ENCODE assay signal across 11 cellular contexts in genomic region chr17:71864754-71865153, GRCh38.
"Had no signal": no experiment of that assay in that cellular context is flagged by ENCODE, and none has a peak within 500 bp of the region (broad histone marks: within the 10 kb centered on the region; RNA-seq: fewer than 3 reads in every experiment).

No MANE protein-coding gene starts in this region.

- H3K4me1 ChIP-seq: HAP-1 had no signal

- H3K4me2 ChIP-seq: GM23338 had no signal

- H3K4me1 Mint-ChIP-seq: GM23338, H9 had no signal

- H3K4me3 ChIP-seq: GM23248, GM23338, HAP-1 had no signal

- H3K9me3 ChIP-seq: HAP-1 had no signal

- H3K27ac ChIP-seq: GM23248 had no signal

- H3K27ac Mint-ChIP-seq: GM23338, H9, HFFc6 had no signal

- H3K9ac ChIP-seq: GM23248 had no signal

- H2AFZ ChIP-seq: GM23248, GM23338 had no signal

- H3K4me3 Mint-ChIP-seq: GM23338, H9, HFFc6 had no signal

- H3K36me3 ChIP-seq: HAP-1 had no signal

- H3K9me3 Mint-ChIP-seq: GM23338, H9, HFFc6 had no signal

- ATAC-seq: GM23338, HCT116 had no signal

- FAIRE-seq: H1, H54 had no signal

- DNase-seq: GM23248, GOT3, H7, H9, HCEC 1CT, HFFc6 had no signal
